Comparison of ENCODE assay signal across 28 cellular contexts in the genomic region with DNA sequence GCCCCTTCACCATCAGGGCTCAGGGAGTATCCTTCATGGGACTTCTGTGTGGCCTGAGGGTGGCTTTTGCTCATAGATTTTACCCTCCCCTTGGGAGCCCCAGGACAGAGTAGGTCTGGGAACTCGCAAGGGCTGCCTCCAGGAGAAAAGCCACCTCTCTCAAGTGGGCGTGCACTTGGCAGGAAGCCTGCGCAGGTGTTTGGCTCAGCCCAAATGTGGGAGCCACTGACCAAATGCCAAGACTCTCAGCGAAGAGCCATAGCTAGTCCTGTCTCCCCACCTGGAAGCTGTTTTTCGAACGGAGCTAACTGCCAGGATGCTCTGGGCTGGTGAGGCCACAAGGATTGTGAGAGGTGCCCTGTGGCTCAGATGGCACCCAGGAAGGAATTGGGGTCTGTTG. TPM values are rescaled to one million over a fixed set of nuclear protein-coding genes. Genes with fewer than 3 reads are reported as not detected.
DNase-seq lines count a peak whose midpoint lies in the region; ATAC-seq and TF ChIP-seq lines count a peak whose summit lies in the region.
"Had no signal": no experiment of that assay in that cellular context is flagged by ENCODE, and none has a peak within 500 bp of the region (broad histone marks: within the 10 kb centered on the region; RNA-seq: fewer than 3 reads in every experiment).

No MANE protein-coding gene starts in this region.

- H3K4me3 ChIP-seq in colonic mucosa, result no peak overlapping the region
- no peak overlapping the region for H3K4me3 ChIP-seq in smooth muscle cell
- H3K4me3 ChIP-seq: GM23248, Peyer's patch, SJCRH30 had no signal

- no peak overlapping the region for H3K23ac ChIP-seq in H9 (ENCODE audit: insufficient read length, low read depth, low read length)

- H4K5ac ChIP-seq in H9 (ENCODE audit: insufficient read length, low read depth, low read length), result no peak overlapping the region

- CTCF ChIA-PET in activated naive CD4-positive, alpha-beta T cell treated with anti-CD3 and anti-CD28 coated beads for 36 hours (lab: Charles Lee), result no interaction called here

- H3K14ac ChIP-seq in H9 (ENCODE audit: insufficient read depth, low read length), result no peak overlapping the region

- ATAC-seq in T-helper 17 cell (no peak), HG02588 (IDR thresholded peaks at IDR 0.05; ENCODE audit: unreplicated experiment) (no peak)
- ATAC-seq: activated CD8-positive, alpha-beta T cell treated with anti-CD3 and anti-CD28 coated beads for 36 hours; naive thymus-derived CD8-positive, alpha-beta T cell; stimulated activated naive CD8-positive, alpha-beta T cell treated with anti-CD3 and anti-CD28 coated beads, Interleukin-15, Interleukin-2, amounts not matched to agents 100 U/mL and 50 U/mL, for 24 hours; T-cell had no signal

- H3K27ac Mint-ChIP-seq in H9 (no peak overlapping the region), T-helper 17 cell (no peak overlapping the region)
- H3K27ac Mint-ChIP-seq in activated naive CD4-positive, alpha-beta T cell treated with anti-CD3 and anti-CD28 coated beads for 36 hours, result no peak overlapping the region
- H3K27ac Mint-ChIP-seq: activated CD8-positive, alpha-beta T cell treated with anti-CD3 and anti-CD28 coated beads for 36 hours; activated naive CD8-positive, alpha-beta T cell treated with anti-CD3 and anti-CD28 coated beads for 36 hours; naive thymus-derived CD8-positive, alpha-beta T cell; T-cell had no signal

- DNase-seq in COLO668 (lab: John Stamatoyannopoulos, UW; ENCODE audit: unreplicated experiment), result peak; percentile 43
- no peak for DNase-seq in H9
- DNase-seq in colonic mucosa, result peak; percentile 70
- DNase-seq in mucosa of gallbladder (ENCODE audit: low spot score), result peak; percentile 31
- DNase-seq in activated naive CD4-positive, alpha-beta T cell treated with anti-CD3 and anti-CD28 coated beads for 36 hours, result no peak
- DNase-seq in smooth muscle cell (lab: John Stamatoyannopoulos, UW; ENCODE audit: unreplicated experiment), result no peak
- DNase-seq in T-helper 17 cell, result no peak
- DNase-seq: activated CD4-positive, alpha-beta T cell treated with anti-CD3 and anti-CD28 coated beads for 1 hour; activated CD8-positive, alpha-beta T cell treated with anti-CD3 and anti-CD28 coated beads for 36 hours; activated naive CD8-positive, alpha-beta T cell treated with anti-CD3 and anti-CD28 coated beads for 36 hours; central memory CD4-positive, alpha-beta T cell; DMS53; GF-D8; GM23248; naive thymus-derived CD8-positive, alpha-beta T cell; NCI-H1694; NCI-H446; NK-92 treated with Interleukin-12 subunit alpha and Interleukin-12 subunit beta, amount 100 ng/mL, for 24 hours; SJCRH30; stimulated activated CD4-positive, alpha-beta T cell treated with anti-CD3 and anti-CD28 coated beads, Interleukin-4, amount 100 ng/mL, for 4 hours; stimulated activated naive CD8-positive, alpha-beta T cell treated with anti-CD3 and anti-CD28 coated beads, Interleukin-15, Interleukin-2, amounts not matched to agents 100 U/mL and 50 U/mL, for 24 hours; T-cell had no signal

- no peak overlapping the region for H3K4ac ChIP-seq in H9 (ENCODE audit: low read depth, low read length)

- no peak for TF ChIP-seq CTCF in H9 (conservative IDR thresholded peaks at IDR 0.05)
- no peak for TF ChIP-seq CTCF in colonic mucosa (IDR thresholded peaks at IDR 0.05)
- no peak for TF ChIP-seq CTCF in smooth muscle cell (IDR thresholded peaks at IDR 0.05; ENCODE audit: borderline replicate concordance, insufficient read depth, poor library complexity, severe bottlenecking)

- no peaks in the 10 kb centered on the region for H3K9me3 Mint-ChIP-seq in H9
- no peaks in the 10 kb centered on the region for H3K9me3 Mint-ChIP-seq in activated naive CD4-positive, alpha-beta T cell treated with anti-CD3 and anti-CD28 coated beads for 36 hours
- H3K9me3 Mint-ChIP-seq: activated CD8-positive, alpha-beta T cell treated with anti-CD3 and anti-CD28 coated beads for 36 hours; activated naive CD8-positive, alpha-beta T cell treated with anti-CD3 and anti-CD28 coated beads for 36 hours; naive thymus-derived CD8-positive, alpha-beta T cell; T-cell had no signal

- no peak overlapping the region for H3K56ac ChIP-seq in H9 (ENCODE audit: insufficient read length, low read depth, low read length)

- no peak overlapping the region for H2AFZ ChIP-seq in H9 (ENCODE audit: low read length)
- H2AFZ ChIP-seq in smooth muscle cell (ENCODE audit: low read depth), result no peak overlapping the region
- H2AFZ ChIP-seq: GM23248 had no signal

- no peak overlapping the region for H3K4me2 ChIP-seq in H9 (ENCODE audit: insufficient read depth, insufficient read length, low read length)
- no peak overlapping the region for H3K4me2 ChIP-seq in smooth muscle cell
- H3K4me2 ChIP-seq: KMS-11 had no signal

- WGBS in H9 (ENCODE audit: extremely low coverage, insufficient read length, low lambda C conversion rate), result no CpG with 5 or more reads among the region's 6 CpGs
- 91% methylated on average over 6 of the region's 6 CpGs for WGBS in smooth muscle cell (ENCODE audit: low lambda C conversion rate)

- peak overlapping the region; percentile 28 for H3K18ac ChIP-seq in H9 (ENCODE audit: insufficient read length, low read depth, low read length)

- no peaks in the 10 kb centered on the region for H3F3A ChIP-seq in smooth muscle cell (ENCODE audit: low read depth)

- H2BK20ac ChIP-seq in H9 (ENCODE audit: low read depth, low read length, poor library complexity, severe bottlenecking), result no peak overlapping the region

- H3K36me3 ChIP-seq in colonic mucosa (no peaks in the 10 kb centered on the region), smooth muscle cell (ENCODE audit: low read depth) (no peaks in the 10 kb centered on the region)
- H3K36me3 ChIP-seq: Peyer's patch, SJCRH30 had no signal

- H3K9ac ChIP-seq in H9 (ENCODE audit: extremely low read depth, insufficient read length, low read length) (no peak overlapping the region), colonic mucosa (ENCODE audit: low read depth in 2 of 2, low read length in 2 of 2) (peak overlapping the region in 1 of 2 donors; percentile 37), smooth muscle cell (ENCODE audit: low read depth) (no peak overlapping the region)
- H3K9ac ChIP-seq: GM23248, KMS-11 had no signal

- H3K4me3 Mint-ChIP-seq in H9 (no peak overlapping the region), T-helper 17 cell (no peak overlapping the region)
- H3K4me3 Mint-ChIP-seq in activated naive CD4-positive, alpha-beta T cell treated with anti-CD3 and anti-CD28 coated beads for 36 hours, result no peak overlapping the region
- H3K4me3 Mint-ChIP-seq: activated CD8-positive, alpha-beta T cell treated with anti-CD3 and anti-CD28 coated beads for 36 hours; activated naive CD8-positive, alpha-beta T cell treated with anti-CD3 and anti-CD28 coated beads for 36 hours; naive thymus-derived CD8-positive, alpha-beta T cell; T-cell had no signal

- no peak overlapping the region for H3T11ph ChIP-seq in H9 (ENCODE audit: low read length)

- H3K23me2 ChIP-seq in H9 (ENCODE audit: insufficient read length, low read depth, low read length, poor library complexity, severe bottlenecking), result no peaks in the 10 kb centered on the region

- H3K4me1 Mint-ChIP-seq in H9 (peaks cover 0 to 6% of the 10 kb centered on the region in 2 experiments; a peak in 2 of 4 replicates), T-helper 17 cell (peaks cover 3% of the 10 kb centered on the region)
- no peaks in the 10 kb centered on the region for H3K4me1 Mint-ChIP-seq in activated naive CD4-positive, alpha-beta T cell treated with anti-CD3 and anti-CD28 coated beads for 36 hours (ENCODE audit: low read depth)
- H3K4me1 Mint-ChIP-seq: activated naive CD8-positive, alpha-beta T cell treated with anti-CD3 and anti-CD28 coated beads for 36 hours; T-cell had no signal

- H3K27ac ChIP-seq in H9 (ENCODE audit: insufficient read length, low read depth, low read length) (no peak overlapping the region), colonic mucosa (peak overlapping the region; percentile 37), smooth muscle cell (ENCODE audit: low read depth) (no peak overlapping the region)
- H3K27ac ChIP-seq: GM23248, KMS-11, SJCRH30 had no signal

- H3K36me3 Mint-ChIP-seq in H9 (ENCODE audit: insufficient read depth in 1 of 3, low read depth in 3 of 3), result no peaks in the 10 kb centered on the region
- H3K36me3 Mint-ChIP-seq in activated naive CD4-positive, alpha-beta T cell treated with anti-CD3 and anti-CD28 coated beads for 36 hours (ENCODE audit: low read depth), result no peaks in the 10 kb centered on the region
- peaks cover 2% of the 10 kb centered on the region for H3K36me3 Mint-ChIP-seq in T-helper 17 cell (ENCODE audit: low read depth)
- H3K36me3 Mint-ChIP-seq: activated naive CD8-positive, alpha-beta T cell treated with anti-CD3 and anti-CD28 coated beads for 36 hours; naive thymus-derived CD8-positive, alpha-beta T cell; T-cell had no signal

- no peak overlapping the region for H2BK120ac ChIP-seq in H9 (ENCODE audit: low read depth, low read length, poor library complexity, severe bottlenecking)

- no peak overlapping the region for H4K91ac ChIP-seq in H9 (ENCODE audit: insufficient read length, low read depth, low read length)

- H4K20me1 ChIP-seq in H9 (ENCODE audit: control insufficient read depth, insufficient read depth, insufficient read length), result no peaks in the 10 kb centered on the region
- no peaks in the 10 kb centered on the region for H4K20me1 ChIP-seq in smooth muscle cell (ENCODE audit: low read depth)

- H2BK15ac ChIP-seq in H9 (ENCODE audit: low read depth, low read length), result no peak overlapping the region

- H3K4me1 ChIP-seq in H9 (ENCODE audit: insufficient read depth, low read length), result no peaks in the 10 kb centered on the region; the same call in 1 of the 2 replicates
- peaks cover 6% of the 10 kb centered on the region for H3K4me1 ChIP-seq in colonic mucosa
- peaks cover 6% of the 10 kb centered on the region for H3K4me1 ChIP-seq in smooth muscle cell (ENCODE audit: low read depth)
- H3K4me1 ChIP-seq: SJCRH30 had no signal

- H3K27me3 ChIP-seq in H9 (ENCODE audit: insufficient read depth, low read length) (no peaks in the 10 kb centered on the region), colonic mucosa (no peaks in the 10 kb centered on the region), smooth muscle cell (ENCODE audit: low read depth) (no peaks in the 10 kb centered on the region)
- H3K27me3 ChIP-seq: Peyer's patch, SJCRH30 had no signal

- intact Hi-C loops in colonic mucosa (cut with DNase I), result loop anchor here (10.0 kb wide), 1 partner anchor 132 kb away; no protein-coding TSS in a partner anchor
- intact Hi-C loops in activated naive CD4-positive, alpha-beta T cell treated with anti-CD3 and anti-CD28 coated beads for 36 hours (cut with micrococcal nuclease), result no loop called here

- no peak overlapping the region for H2BK12ac ChIP-seq in H9 (ENCODE audit: insufficient read length, low read depth, low read length)

- no peak overlapping the region for H2AK5ac ChIP-seq in H9 (ENCODE audit: insufficient read length, low read length)

- H3K9me3 ChIP-seq in H9 (ENCODE audit: control insufficient read depth, low read depth, low read length), result no peaks in the 10 kb centered on the region
- H3K9me3 ChIP-seq in colonic mucosa, result no peaks in the 10 kb centered on the region
- H3K9me3 ChIP-seq in smooth muscle cell (replicated peaks; ENCODE audit: low read depth), result no peaks in the 10 kb centered on the region
- H3K9me3 ChIP-seq in T-helper 17 cell (ENCODE audit: control insufficient read depth, low read length, poor library complexity, severe bottlenecking), result no peaks in the 10 kb centered on the region
- H3K9me3 ChIP-seq: Peyer's patch, SJCRH30 had no signal

- no peak overlapping the region for H4K8ac ChIP-seq in H9 (replicated peaks; ENCODE audit: insufficient read length, low read depth, low read length)

- H3K27me3 Mint-ChIP-seq in H9 (ENCODE audit: low read depth) (peaks cover 4% of the 10 kb centered on the region; the same call in 1 of the 2 replicates), T-helper 17 cell (peaks cover 50% of the 10 kb centered on the region)
- peaks cover 7% of the 10 kb centered on the region for H3K27me3 Mint-ChIP-seq in activated naive CD4-positive, alpha-beta T cell treated with anti-CD3 and anti-CD28 coated beads for 36 hours (ENCODE audit: low read depth)

- H3K79me2 ChIP-seq in H9 (ENCODE audit: insufficient read depth, low read length) (no peaks in the 10 kb centered on the region), smooth muscle cell (ENCODE audit: low read depth) (no peaks in the 10 kb centered on the region)

- no peaks in the 10 kb centered on the region for H3K79me1 ChIP-seq in H9 (ENCODE audit: insufficient read depth, low read depth, low read length, poor library complexity, severe bottlenecking)

- H2BK5ac ChIP-seq in H9 (ENCODE audit: insufficient read length, low read length), result no peak overlapping the region

RNA-seq across cellular contexts. Expression of gene HSD17B2, which starts 2.0 kb away (rescaled TPM):
- total RNA-seq in H9 (2021), result not detected in 2 replicates
- 10 to 100 TPM; 44.6 to 69.2 TPM for total RNA-seq in colonic mucosa
- 114 TPM for total RNA-seq in mucosa of gallbladder
- not detected for total RNA-seq in activated naive CD4-positive, alpha-beta T cell treated with anti-CD3 and anti-CD28 coated beads for 36 hours
- total RNA-seq in smooth muscle cell, result 20.5 and 21.8 TPM in 2 replicates
- polyA plus RNA-seq in smooth muscle cell, result 21.9 and 33.9 TPM in 2 replicates
- not detected for total RNA-seq in T-helper 17 cell
- total RNA-seq: activated CD8-positive, alpha-beta T cell treated with anti-CD3 and anti-CD28 coated beads for 36 hours; activated naive CD8-positive, alpha-beta T cell treated with anti-CD3 and anti-CD28 coated beads for 36 hours; GM23248; naive thymus-derived CD8-positive, alpha-beta T cell; osteoblast; SJCRH30; T-cell had no signal
- polyA plus RNA-seq: GM23248 had no signal

RNA-seq across cellular contexts. Expression of gene SDR42E1, which starts 21.7 kb away (rescaled TPM):
- total RNA-seq in H9 (2021), result 0.02 TPM in 1 of 2 replicates, not detected in the other
- total RNA-seq in colonic mucosa, result 1 to 10 TPM; 8.5 to 9.1 TPM
- total RNA-seq in mucosa of gallbladder, result 10.5 TPM
- 1 to 10 TPM; 4.2 to 6.5 TPM for total RNA-seq in activated naive CD4-positive, alpha-beta T cell treated with anti-CD3 and anti-CD28 coated beads for 36 hours
- total RNA-seq in smooth muscle cell, result not detected in 2 replicates
- polyA plus RNA-seq in smooth muscle cell, result not detected in 2 replicates
- 1 to 10 TPM; 4.9 TPM for total RNA-seq in T-helper 17 cell
- total RNA-seq: astrocyte, endothelial cell of umbilical vein, GM23248 had no signal
- polyA plus RNA-seq: GM23248 had no signal

Comparison
In these comparisons a context has a peak if more than half of its experiments do, and no peak if none do; other contexts are left out.
1. DNase-seq: peak in COLO668 (single experiment), colonic mucosa (single experiment) and mucosa of gallbladder (single experiment); none in H9 (single experiment), activated naive CD4-positive, alpha-beta T cell treated with anti-CD3 and anti-CD28 coated beads for 36 hours (single experiment), smooth muscle cell (single experiment) and T-helper 17 cell (0 of 3).
2. RNA of gene HSD17B2, which starts 2.0 kb away (total RNA-seq): 114 TPM in mucosa of gallbladder (single experiment), 44.6 to 69.2 TPM in colonic mucosa and 20.5 to 21.8 TPM in smooth muscle cell; not detected in H9, not detected in activated naive CD4-positive, alpha-beta T cell treated with anti-CD3 and anti-CD28 coated beads for 36 hours and not detected in T-helper 17 cell; every median in the first group is over 10 times any median in the second.